Comparison of ENCODE assay signal across 8 cellular contexts in the genomic region with DNA sequence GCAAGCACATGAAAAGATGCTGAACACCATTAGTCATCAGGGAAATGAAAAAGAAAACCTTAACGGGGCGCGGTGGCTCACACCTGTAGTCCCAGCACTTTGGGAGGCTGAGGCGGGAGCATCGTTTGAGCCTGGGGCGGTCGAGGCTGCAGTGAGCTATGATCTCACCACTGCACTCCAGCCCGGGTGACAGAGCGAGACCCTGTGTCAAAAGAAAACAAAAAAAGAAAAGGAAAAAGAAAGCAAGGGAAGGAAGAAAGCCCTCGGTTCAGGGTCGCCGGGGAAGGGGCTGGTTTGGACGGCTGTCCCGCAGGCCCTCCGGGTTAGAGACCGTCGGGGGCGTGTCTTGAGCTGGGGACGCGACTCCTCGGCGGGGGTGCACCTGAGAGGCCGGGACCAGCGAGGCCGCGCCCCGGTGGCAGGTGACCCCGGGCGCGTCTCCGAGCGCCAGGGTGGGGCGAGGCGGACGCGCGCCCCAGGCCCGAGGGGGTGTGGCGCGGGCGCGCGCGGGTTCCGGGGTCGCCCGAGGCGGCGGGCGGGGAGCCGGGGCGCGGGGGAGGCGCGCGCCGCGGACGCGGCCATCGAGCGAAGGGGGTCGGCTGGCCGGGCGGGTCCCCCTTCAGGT. TPM values are rescaled to one million over a fixed set of nuclear protein-coding genes. Genes with fewer than 3 reads are reported as not detected.
DNase-seq lines count a peak whose midpoint lies in the region; ATAC-seq and TF ChIP-seq lines count a peak whose summit lies in the region.

No MANE protein-coding gene starts in this region.

- CTCF ChIA-PET in naive thymus-derived CD4-positive, alpha-beta T cell (lab: Charles Lee): no interaction called here

- peaks cover 4% of the 10 kb centered on the region for H3K36me3 Mint-ChIP-seq in endothelial cell (ENCODE audit: low read depth, unreplicated experiment)
- peaks cover 0 to 8% (median 0%) of the 10 kb centered on the region in 5 donors for H3K36me3 Mint-ChIP-seq in naive thymus-derived CD4-positive, alpha-beta T cell

- H3K27ac Mint-ChIP-seq in endothelial cell (ENCODE audit: unreplicated experiment): peak overlapping the region; percentile 70
- H3K27ac Mint-ChIP-seq in naive thymus-derived CD4-positive, alpha-beta T cell: peak overlapping the region; percentile 86 to 98 (median 94)

- intact Hi-C loops in naive thymus-derived CD4-positive, alpha-beta T cell (cut with micrococcal nuclease): loop anchor here (1.0 to 2.0 kb wide), 7 partner anchors 13 to 45 kb away; partner anchors contain the start of genes LAGE3 (in 2 of the 2), FAM50A (in 1 of the 2), GDI1 (in 1 of the 2) and SLC10A3 (in 1 of the 2)

- H3K9me3 ChIP-seq in naive thymus-derived CD4-positive, alpha-beta T cell (ENCODE audit: control insufficient read depth in 2 of 3, low read length in 3 of 3): no peaks in the 10 kb centered on the region
- H3K9me3 ChIP-seq in upper lobe of left lung: no peaks in the 10 kb centered on the region

- TF ChIP-seq CTCF in endothelial cell (IDR thresholded peaks at IDR 0.05; ENCODE audit: unreplicated experiment): no peak
- TF ChIP-seq CTCF in upper lobe of left lung (IDR thresholded peaks at IDR 0.05): no peak

- ATAC-seq in GM21825 (IDR thresholded peaks at IDR 0.05; ENCODE audit: unreplicated experiment): peak; percentile 61
- ATAC-seq in naive thymus-derived CD4-positive, alpha-beta T cell: peak; percentile 83
- ATAC-seq in upper lobe of left lung (ENCODE audit: low FRiP score in 2 of 2): peak in 1 of 2 donors; percentile 81

- POLR2A ChIA-PET in naive thymus-derived CD4-positive, alpha-beta T cell (lab: Charles Lee): interaction anchor here (0.7 to 6.2 kb wide), 9 partner anchors 15 to 69 kb away, joined by 3 to 31 read pairs (median 5); partner anchors contain the start of genes FAM3A, LAGE3, SLC10A3 and TAFAZZIN

- peak overlapping the region; percentile 45 for H3K4me3 ChIP-seq in naive thymus-derived CD4-positive, alpha-beta T cell (ENCODE audit: low read length)
- H3K4me3 ChIP-seq in upper lobe of left lung: peak overlapping the region; percentile 22 to 67 (median 64)

- no peak for TF ChIP-seq EP300 in upper lobe of left lung (IDR thresholded peaks at IDR 0.05)

- peaks cover 2% of the 10 kb centered on the region for H3K27me3 Mint-ChIP-seq in endothelial cell (ENCODE audit: unreplicated experiment)
- H3K27me3 Mint-ChIP-seq in naive thymus-derived CD4-positive, alpha-beta T cell: no peaks in the 10 kb centered on the region

- H3K4me3 Mint-ChIP-seq in endothelial cell (ENCODE audit: unreplicated experiment): peak overlapping the region; percentile 95
- peak overlapping the region; percentile 79 to 97 (median 94) for H3K4me3 Mint-ChIP-seq in naive thymus-derived CD4-positive, alpha-beta T cell

- H3K27me3 ChIP-seq in naive thymus-derived CD4-positive, alpha-beta T cell (ENCODE audit: control insufficient read depth in 2 of 2, insufficient read depth in 2 of 2, low read length in 2 of 2): no peaks in the 10 kb centered on the region
- H3K27me3 ChIP-seq in upper lobe of left lung: no peaks in the 10 kb centered on the region

- H3K27ac ChIP-seq in naive thymus-derived CD4-positive, alpha-beta T cell (ENCODE audit: low read depth, low read length): peak overlapping the region; percentile 70
- H3K27ac ChIP-seq in upper lobe of left lung: peak overlapping the region in 2 of 4 donors; percentile 69 to 74

- peaks cover 0 to 3% of the 10 kb centered on the region in 2 donors for H3K4me1 ChIP-seq in naive thymus-derived CD4-positive, alpha-beta T cell (ENCODE audit: control insufficient read depth in 2 of 2, insufficient read depth in 2 of 2, low read length in 2 of 2)
- peaks cover 0 to 7% (median 4%) of the 10 kb centered on the region in 4 donors for H3K4me1 ChIP-seq in upper lobe of left lung

- H3K36me3 ChIP-seq in naive thymus-derived CD4-positive, alpha-beta T cell (ENCODE audit: control insufficient read depth in 2 of 3, insufficient read depth in 3 of 3, low read length in 3 of 3): peaks cover 0 to 7% (median 0%) of the 10 kb centered on the region in 3 experiments
- peaks cover 0 to 5% (median 1%) of the 10 kb centered on the region in 4 donors for H3K36me3 ChIP-seq in upper lobe of left lung

- no peaks in the 10 kb centered on the region for H3K9me3 Mint-ChIP-seq in endothelial cell (ENCODE audit: unreplicated experiment)
- peaks cover 0 to 4% (median 0%) of the 10 kb centered on the region in 11 donors for H3K9me3 Mint-ChIP-seq in naive thymus-derived CD4-positive, alpha-beta T cell

- H3K4me1 Mint-ChIP-seq in endothelial cell (ENCODE audit: unreplicated experiment): peaks cover 3% of the 10 kb centered on the region
- H3K4me1 Mint-ChIP-seq in naive thymus-derived CD4-positive, alpha-beta T cell: peaks cover 4 to 16% (median 9%) of the 10 kb centered on the region in 7 donors

- TF ChIP-seq POLR2A in upper lobe of left lung (IDR thresholded peaks at IDR 0.05): no peak

- WGBS in upper lobe of left lung, 2 donors: 13 to 42% methylated on average over 20 to 47 of the region's 65 CpGs

- DNase-seq in ELR (ENCODE audit: low read depth) (peak; percentile 43), M059J (ENCODE audit: low read depth) (peak; percentile 44), endothelial cell (ENCODE audit: low spot score) (no peak), upper lobe of left lung (peak; percentile 66 to 92), cerebellar nuclear complex (lab: John Stamatoyannopoulos, UW) (no peak)
- peak; percentile 32 to 56 for DNase-seq in activated CD4-positive, alpha-beta T cell treated with anti-CD3 and anti-CD28 coated beads for 4 hours
- peak in 7 of 9 donors; percentile 46 to 71 (median 65) for DNase-seq in naive thymus-derived CD4-positive, alpha-beta T cell

RNA-seq across cellular contexts. Expression of gene PLXNA3, which starts 0.5 kb away (rescaled TPM):
- 4.3 and 8.9 TPM in 2 replicates for total RNA-seq in M059J (2014; rRNA removed; shearing (Covaris generic))
- total RNA-seq in endothelial cell (ENCODE audit: unreplicated experiment) (54.5 TPM), upper lobe of left lung (100 to 1,000 TPM in 1 of 6 donors, 10 to 100 TPM in 4, 1 to 10 TPM in 1; 7.9 to 195 (median 36.3) TPM)
- total RNA-seq in naive thymus-derived CD4-positive, alpha-beta T cell: 10 to 100 TPM; 32.9 to 45.7 (median 43.3) TPM
- 1 to 10 TPM in 1 of 2 donors, under 1 TPM in 1; 0.93 to 1.2 TPM for polyA plus RNA-seq in naive thymus-derived CD4-positive, alpha-beta T cell

RNA-seq across cellular contexts. Expression of gene FAM50A, which starts 13.7 kb away (rescaled TPM):
- 99.6 and 139 TPM in 2 replicates for total RNA-seq in M059J (2014; rRNA removed; shearing (Covaris generic))
- total RNA-seq in endothelial cell (ENCODE audit: unreplicated experiment): 77.0 TPM
- total RNA-seq in naive thymus-derived CD4-positive, alpha-beta T cell: 10 to 100 TPM; 47.2 to 76.5 (median 49.3) TPM
- polyA plus RNA-seq in naive thymus-derived CD4-positive, alpha-beta T cell: 10 to 100 TPM; 19.9 to 40.7 TPM
- total RNA-seq in upper lobe of left lung: 100 to 1,000 TPM in 1 of 6 donors, 10 to 100 TPM in 5; 59.0 to 144 (median 72.7) TPM

RNA-seq across cellular contexts. Expression of gene GDI1, which starts 20.6 kb away (rescaled TPM):
- 210 and 222 TPM in 2 replicates for total RNA-seq in M059J (2014; rRNA removed; shearing (Covaris generic))
- total RNA-seq in endothelial cell (ENCODE audit: unreplicated experiment) (157 TPM), upper lobe of left lung (100 to 1,000 TPM in 2 of 6 donors, 10 to 100 TPM in 4; 81.2 to 237 (median 96.0) TPM)
- total RNA-seq in naive thymus-derived CD4-positive, alpha-beta T cell: 100 to 1,000 TPM; 106 to 174 (median 140) TPM
- polyA plus RNA-seq in naive thymus-derived CD4-positive, alpha-beta T cell: 10 to 100 TPM; 18.8 to 28.6 TPM

RNA-seq across cellular contexts. Expression of gene LAGE3, which starts 21.5 kb away (rescaled TPM):
- 102 and 104 TPM in 2 replicates for total RNA-seq in M059J (2014; rRNA removed; shearing (Covaris generic))
- total RNA-seq in endothelial cell (ENCODE audit: unreplicated experiment): 18.4 TPM
- total RNA-seq in naive thymus-derived CD4-positive, alpha-beta T cell: 10 to 100 TPM; 11.6 to 57.0 (median 20.4) TPM
- 10 to 100 TPM; 78.1 to 85.1 TPM for polyA plus RNA-seq in naive thymus-derived CD4-positive, alpha-beta T cell
- total RNA-seq in upper lobe of left lung: 10 to 100 TPM; 16.6 to 25.4 (median 20.2) TPM

RNA-seq across cellular contexts. Expression of gene UBL4A, which starts 28.8 kb away (rescaled TPM):
- total RNA-seq in M059J (2014; rRNA removed; shearing (Covaris generic)): 74.0 and 101 TPM in 2 replicates
- total RNA-seq in endothelial cell (ENCODE audit: unreplicated experiment) (16.8 TPM), upper lobe of left lung (10 to 100 TPM; 13.6 to 52.2 (median 43.8) TPM)
- total RNA-seq in naive thymus-derived CD4-positive, alpha-beta T cell: 10 to 100 TPM in 4 of 5 experiments, 1 to 10 TPM in 1; 9.2 to 41.5 (median 32.5) TPM
- 10 to 100 TPM; 46.0 to 65.7 TPM for polyA plus RNA-seq in naive thymus-derived CD4-positive, alpha-beta T cell

Comparison
In these comparisons a context has a peak if more than half of its experiments do, and no peak if none do; other contexts are left out.
1. DNase-seq: peak in ELR (single experiment), M059J (single experiment), activated CD4-positive, alpha-beta T cell treated with anti-CD3 and anti-CD28 coated beads for 4 hours (2 of 2), naive thymus-derived CD4-positive, alpha-beta T cell (7 of 9) and upper lobe of left lung (2 of 2); none in endothelial cell (single experiment) and cerebellar nuclear complex (0 of 2).